Comparison of ENCODE assay signal across 13 cellular contexts in the genomic region with DNA sequence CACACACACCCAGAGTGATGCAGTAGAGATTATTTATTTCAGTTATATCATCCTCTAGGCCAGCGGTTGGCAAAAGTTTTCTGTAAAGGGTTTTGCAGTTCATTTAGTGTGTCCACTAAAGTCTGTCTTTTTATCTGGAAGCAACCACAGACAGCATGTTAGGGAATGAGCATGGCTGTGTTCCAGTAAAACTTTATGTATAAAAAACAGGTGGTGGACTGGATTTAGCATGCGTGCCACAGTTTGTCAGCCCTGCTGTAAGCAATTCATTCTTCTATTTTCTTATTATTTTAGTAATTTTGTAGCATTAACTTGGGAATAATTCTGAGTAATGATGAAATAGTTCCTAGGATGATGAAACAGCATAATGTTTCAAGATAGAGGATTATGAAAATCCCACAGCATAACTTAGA. TPM values are rescaled to one million over a fixed set of nuclear protein-coding genes. Genes with fewer than 3 reads are reported as not detected.
DNase-seq lines count a peak whose midpoint lies in the region; TF ChIP-seq lines count a peak whose summit lies in the region.
"Had no signal": no experiment of that assay in that cellular context is flagged by ENCODE, and none has a peak within 500 bp of the region (broad histone marks: within the 10 kb centered on the region; RNA-seq: fewer than 3 reads in every experiment).

No MANE protein-coding gene starts in this region.

- no peaks in the 10 kb centered on the region for H3K9me3 ChIP-seq in adipocyte (ENCODE audit: control insufficient read depth, low read length)

- no peaks in the 10 kb centered on the region for H3K27me3 ChIP-seq in adipocyte (replicated peaks; ENCODE audit: control insufficient read depth, insufficient read depth, low read length)
- H3K27me3 ChIP-seq: foreskin keratinocyte had no signal

- DNase-seq in DMS 273 (lab: John Stamatoyannopoulos, UW; ENCODE audit: unreplicated experiment), result peak; percentile 6
- no peak for DNase-seq in DMS 273 treated with DMSO at 0.1 percent for 48 hours (lab: John Stamatoyannopoulos, UW)
- peak; percentile 74 for DNase-seq in adipocyte (ENCODE audit: low read depth)
- DNase-seq in foreskin fibroblast, result peak; percentile 12 to 74
- DNase-seq in stromal cell of bone marrow (ENCODE audit: low read depth), result peak; percentile 42
- DNase-seq in mucosa of gallbladder (ENCODE audit: low spot score), result no peak
- DNase-seq in NCI-H187 (lab: John Stamatoyannopoulos, UW), result no peak
- DNase-seq in NCI-H524 treated with DMSO at 0.1 percent for 48 hours (lab: John Stamatoyannopoulos, UW), result no peak
- DNase-seq: dermis blood vessel endothelial cell; foreskin keratinocyte; NCI-H1930; NCI-H526; stimulated activated naive CD8-positive, alpha-beta T cell treated with anti-CD3 and anti-CD28 coated beads, Interleukin-15, amount 100 ng/mL, for 72 hours had no signal

- H3K9ac ChIP-seq in adipocyte (ENCODE audit: low read length), result peak overlapping the region; percentile 42

- H3K4me1 ChIP-seq in adipocyte (ENCODE audit: control insufficient read depth, insufficient read depth, low read length), result peaks cover 42% of the 10 kb centered on the region
- H3K4me1 ChIP-seq: foreskin keratinocyte had no signal

- TF ChIP-seq CTCF in foreskin fibroblast (IDR thresholded peaks at IDR 0.05; ENCODE audit: low read depth, low read length), result no peak

- H3K4me3 ChIP-seq in adipocyte (ENCODE audit: low read length) (no peak overlapping the region), foreskin fibroblast (ENCODE audit: low read depth in 1 of 2, low read length in 2 of 2) (no peak overlapping the region)

- peaks cover 49% of the 10 kb centered on the region for H3K36me3 ChIP-seq in adipocyte (ENCODE audit: control insufficient read depth, insufficient read depth, low read length, severe bottlenecking)

RNA-seq across cellular contexts. Expression of a gene that starts 51.7 kb away (rescaled TPM):
- 35.8 TPM for total RNA-seq in mucosa of gallbladder

Comparison
In these comparisons a context has a peak if more than half of its experiments do, and no peak if none do; other contexts are left out.
1. DNase-seq: peak in DMS 273 (single experiment), adipocyte (single experiment), foreskin fibroblast (2 of 2) and stromal cell of bone marrow (single experiment); none in DMS 273 treated with DMSO at 0.1 percent for 48 hours (single experiment), mucosa of gallbladder (single experiment), NCI-H187 (0 of 2) and NCI-H524 treated with DMSO at 0.1 percent for 48 hours (single experiment).